ENCODE assay signal across 14 cellular contexts in the genomic region with DNA sequence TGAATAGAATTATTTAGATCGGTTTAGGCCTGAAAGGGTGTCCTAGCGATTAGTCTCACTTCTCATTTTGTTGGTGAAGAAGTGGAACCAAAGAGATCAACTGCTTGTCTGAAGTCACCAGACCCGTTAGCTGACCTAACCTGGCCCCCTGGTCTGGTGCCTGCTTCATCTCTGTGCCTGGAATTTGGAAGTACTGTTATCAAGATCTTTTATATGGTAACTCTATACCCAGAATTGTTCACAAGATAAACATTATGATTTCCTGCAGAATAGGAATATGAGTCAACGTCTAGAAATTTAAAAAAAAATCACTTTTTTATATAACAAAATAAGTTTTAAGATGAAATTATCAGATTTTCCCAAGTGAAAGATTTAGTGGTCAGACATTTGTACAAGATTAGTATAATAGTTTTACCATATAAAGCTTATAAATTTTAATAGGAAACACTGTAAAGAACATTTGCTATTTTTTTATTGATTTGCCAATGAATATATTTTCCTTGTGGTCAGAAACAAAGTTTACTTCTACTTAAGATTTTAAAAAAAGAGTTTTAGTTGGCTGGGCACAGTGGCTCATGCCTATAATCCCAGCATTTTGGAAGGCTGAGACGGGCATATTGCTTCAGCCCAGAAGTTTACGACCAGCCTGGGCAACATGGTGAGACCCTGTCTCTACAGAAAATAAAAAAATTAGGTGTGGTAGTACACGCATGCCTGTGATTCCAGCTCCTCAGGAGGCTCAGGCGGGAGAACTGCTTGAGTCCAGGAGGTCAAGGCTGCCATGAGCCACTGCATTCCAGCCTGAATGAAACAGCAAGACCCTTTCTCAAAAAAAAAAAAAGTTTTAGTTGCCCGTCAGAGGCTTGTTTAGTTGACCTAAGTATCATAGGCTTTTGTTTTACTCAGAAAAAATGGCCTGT. TPM values are rescaled to one million over a fixed set of nuclear protein-coding genes. Genes with fewer than 3 reads are reported as not detected.
A peak's percentile ranks its signal among the peaks of the same experiment; 100 is the strongest.
DNase-seq lines count a peak whose midpoint lies in the region; ATAC-seq, FAIRE-seq and TF ChIP-seq lines count a peak whose summit lies in the region.
"Had no signal": no experiment of that assay in that cellular context is flagged by ENCODE, and none has a peak within 500 bp of the region (broad histone marks: within the 10 kb centered on the region; RNA-seq: fewer than 3 reads in every experiment).

No MANE protein-coding gene starts in this region.

- H3K9me3 Mint-ChIP-seq in CD4-positive, alpha-beta T cell: no peaks in the 10 kb centered on the region
- H3K9me3 Mint-ChIP-seq: neural crest cell; T-helper 1 cell treated with Interleukin-12 subunit alpha and Interleukin-12 subunit beta and Interleukin-4 antibody, amounts not matched to agents 30 μg/mL and 1 μg/mL, for 36 hours had no signal

- no peaks in the 10 kb centered on the region for H3F3A ChIP-seq in PC-3 (ENCODE audit: low read length, unreplicated experiment)
- H3F3A ChIP-seq in smooth muscle cell (ENCODE audit: low read depth): no peaks in the 10 kb centered on the region

- H3K9ac ChIP-seq in PC-3 (ENCODE audit: low read length) (no peak overlapping the region), endothelial cell of umbilical vein (replicated peaks; ENCODE audit: extremely low read depth, insufficient read depth, low read length) (peak overlapping the region; percentile 82), smooth muscle cell (ENCODE audit: low read depth) (no peak overlapping the region)

- WGBS in smooth muscle cell (ENCODE audit: low lambda C conversion rate): 77% methylated on average over 9 of the region's 9 CpGs
- 75 to 88% methylated on average over 9 of the region's 9 CpGs for WGBS in upper lobe of left lung, 2 donors

- H2AFZ ChIP-seq in PC-3 (ENCODE audit: low read length) (no peak overlapping the region), endothelial cell of umbilical vein (ENCODE audit: low read depth, low read length) (peak overlapping the region; percentile 37), smooth muscle cell (ENCODE audit: low read depth) (no peak overlapping the region)

- H3K36me3 ChIP-seq in PC-3 (ENCODE audit: low read depth, low read length): no peaks in the 10 kb centered on the region
- peaks cover 0 to 5% of the 10 kb centered on the region in 2 experiments for H3K36me3 ChIP-seq in endothelial cell of umbilical vein (ENCODE audit: control insufficient read depth in 2 of 2, extremely low read depth in 1 of 2, insufficient read depth in 2 of 2, low read length in 2 of 2)
- H3K36me3 ChIP-seq in smooth muscle cell (ENCODE audit: low read depth): no peaks in the 10 kb centered on the region
- peaks cover 0 to 31% (median 9%) of the 10 kb centered on the region in 4 donors for H3K36me3 ChIP-seq in upper lobe of left lung

- H4K20me1 ChIP-seq in PC-3 (ENCODE audit: low read length) (no peaks in the 10 kb centered on the region; the same call in 1 of the 2 replicates), endothelial cell of umbilical vein (replicated peaks; ENCODE audit: control insufficient read depth, extremely low read depth, insufficient read depth, low read length) (no peaks in the 10 kb centered on the region), smooth muscle cell (ENCODE audit: low read depth) (no peaks in the 10 kb centered on the region)

- CTCF ChIA-PET in PC-3 (lab: Charles Lee) (no interaction called here), endothelial cell of umbilical vein (lab: Charles Lee) (interaction anchor here (0.8 to 1.7 kb wide), 3 partner anchors 15 to 239 kb away, joined by 3 to 5 read pairs (median 5); no protein-coding TSS in a partner anchor)
- CTCF ChIA-PET in CD4-positive, alpha-beta T cell (lab: Charles Lee): no interaction called here

- no peaks in the 10 kb centered on the region for H3K27me3 Mint-ChIP-seq in CD4-positive, alpha-beta T cell

- ATAC-seq in GM18511 (IDR thresholded peaks at IDR 0.05; ENCODE audit: unreplicated experiment) (peak; percentile 53), PC-3 (peak; percentile 96), upper lobe of left lung (ENCODE audit: low FRiP score in 2 of 2) (no peak), sciatic nerve (no peak)
- ATAC-seq in CD4-positive, alpha-beta T cell (ENCODE audit: poor library complexity): no peak

- TF ChIP-seq POLR2A in endothelial cell of umbilical vein (IDR thresholded peaks at IDR 0.05; ENCODE audit: low read depth, low read length): no peak
- TF ChIP-seq POLR2A in upper lobe of left lung (IDR thresholded peaks at IDR 0.05): no peak

- no peak overlapping the region for H3K4me3 ChIP-seq in PC-3 (ENCODE audit: low read length)
- H3K4me3 ChIP-seq in endothelial cell of umbilical vein (replicated peaks in 1 of 3; ENCODE audit: insufficient read depth in 1 of 3, low read depth in 1 of 3, low read length in 3 of 3): no peak overlapping the region
- H3K4me3 ChIP-seq in smooth muscle cell: no peak overlapping the region
- H3K4me3 ChIP-seq in upper lobe of left lung: no peak overlapping the region

- no peak overlapping the region for H3K27ac Mint-ChIP-seq in CD4-positive, alpha-beta T cell
- H3K27ac Mint-ChIP-seq: T-helper 1 cell treated with Interleukin-12 subunit alpha and Interleukin-12 subunit beta and Interleukin-4 antibody, amounts not matched to agents 30 μg/mL and 1 μg/mL, for 36 hours had no signal

- FAIRE-seq in endothelial cell of umbilical vein (lab: Jason Lieb, UNC): peak; percentile 52

- DNase-seq in PC-3 (peak; percentile 52), endothelial cell of umbilical vein (ENCODE audit: low read depth, low spot score) (peak; percentile 92), smooth muscle cell (lab: John Stamatoyannopoulos, UW; ENCODE audit: unreplicated experiment) (no peak), upper lobe of left lung (no peak), activated gamma-delta T cell treated with Interleukin-2 at 50 U/mL for 16 hours (no peak), sciatic nerve (ENCODE audit: low spot score) (no peak)
- no peak for DNase-seq in CD4-positive, alpha-beta T cell
- DNase-seq: DND-41, islet precursor cell, NCI-H1092 treated with DMSO at 0.1 percent for 48 hours, substantia nigra had no signal

- no peaks in the 10 kb centered on the region for H3K9me2 ChIP-seq in PC-3 (replicated peaks; ENCODE audit: low read length)

- no peaks in the 10 kb centered on the region for H3K9me3 ChIP-seq in PC-3 (ENCODE audit: low read length)
- H3K9me3 ChIP-seq in endothelial cell of umbilical vein (replicated peaks; ENCODE audit: control insufficient read depth, insufficient read depth, low read length): no peaks in the 10 kb centered on the region
- no peaks in the 10 kb centered on the region for H3K9me3 ChIP-seq in smooth muscle cell (replicated peaks; ENCODE audit: low read depth)
- H3K9me3 ChIP-seq in upper lobe of left lung: no peaks in the 10 kb centered on the region
- H3K9me3 ChIP-seq in CD4-positive, alpha-beta T cell (ENCODE audit: control insufficient read depth, low read length): no peaks in the 10 kb centered on the region

- no peak for TF ChIP-seq EP300 in upper lobe of left lung (IDR thresholded peaks at IDR 0.05)

- peak overlapping the region; percentile 33; the same call in 1 of the 2 replicates for H3K27ac ChIP-seq in PC-3 (ENCODE audit: low read length)
- H3K27ac ChIP-seq in endothelial cell of umbilical vein (ENCODE audit: insufficient read depth, low read depth, low read length): peak overlapping the region; percentile 100
- H3K27ac ChIP-seq in smooth muscle cell (ENCODE audit: low read depth): peak overlapping the region; percentile 44
- no peak overlapping the region for H3K27ac ChIP-seq in upper lobe of left lung
- no peak overlapping the region for H3K27ac ChIP-seq in CD4-positive, alpha-beta T cell (ENCODE audit: low read depth, low read length)

- H3K4me1 Mint-ChIP-seq in CD4-positive, alpha-beta T cell (ENCODE audit: low read depth): no peaks in the 10 kb centered on the region
- H3K4me1 Mint-ChIP-seq: neural crest cell had no signal

- dilution Hi-C loops in endothelial cell of umbilical vein (cut with MboI; ENCODE audit: extremely low pct_ligation_motif_present, low sequenced_read_pairs): no loop called here

- peaks cover 20% of the 10 kb centered on the region for H3K36me3 Mint-ChIP-seq in CD4-positive, alpha-beta T cell (ENCODE audit: low read depth)

- TF ChIP-seq CTCF in PC-3 (conservative IDR thresholded peaks at IDR 0.05; ENCODE audit: low read depth, low read length): no peak
- TF ChIP-seq CTCF in endothelial cell of umbilical vein (IDR thresholded peaks at IDR 0.05; ENCODE audit: extremely low read depth in 1 of 2, insufficient read depth in 1 of 2, low read depth in 1 of 2, low read length in 2 of 2): no peak
- TF ChIP-seq CTCF in smooth muscle cell (IDR thresholded peaks at IDR 0.05; ENCODE audit: borderline replicate concordance, insufficient read depth, poor library complexity, severe bottlenecking): no peak
- no peak for TF ChIP-seq CTCF in upper lobe of left lung (IDR thresholded peaks at IDR 0.05)
- TF ChIP-seq CTCF in CD4-positive, alpha-beta T cell (IDR thresholded peaks at IDR 0.05): no peak

- H3K27me3 ChIP-seq in PC-3 (ENCODE audit: low read length) (no peaks in the 10 kb centered on the region), endothelial cell of umbilical vein (ENCODE audit: control insufficient read depth in 2 of 2, insufficient read depth in 2 of 2, low read length in 2 of 2) (no peaks in the 10 kb centered on the region), smooth muscle cell (ENCODE audit: low read depth) (no peaks in the 10 kb centered on the region), upper lobe of left lung (no peaks in the 10 kb centered on the region)
- no peaks in the 10 kb centered on the region for H3K27me3 ChIP-seq in CD4-positive, alpha-beta T cell (ENCODE audit: control insufficient read depth, insufficient read depth, low read length)

- H3K4me3 Mint-ChIP-seq in CD4-positive, alpha-beta T cell: no peak overlapping the region
- H3K4me3 Mint-ChIP-seq: neural crest cell; T-helper 1 cell treated with Interleukin-12 subunit alpha and Interleukin-12 subunit beta and Interleukin-4 antibody, amounts not matched to agents 30 μg/mL and 1 μg/mL, for 36 hours had no signal

- intact Hi-C loops in PC-3 (cut with micrococcal nuclease): loop anchor here (1.0 kb wide), 1 partner anchor 52 kb away; no protein-coding TSS in a partner anchor
- intact Hi-C loops in endothelial cell of umbilical vein (cut with micrococcal nuclease): loop anchor here (1.0 kb wide), 4 partner anchors 13 to 148 kb away; a partner anchor contains a TSS
- intact Hi-C loops in CD4-positive, alpha-beta T cell (cut with DNase I, micrococcal nuclease): no loop called here
- intact Hi-C loops in sciatic nerve (cut with DNase I): no loop called here

- POLR2A ChIA-PET in PC-3 (lab: Charles Lee; ENCODE audit: unreplicated experiment): no interaction called here
- POLR2A ChIA-PET in endothelial cell of umbilical vein (lab: Charles Lee): no interaction called here
- POLR2A ChIA-PET in CD4-positive, alpha-beta T cell (lab: Charles Lee): no interaction called here

- no peaks in the 10 kb centered on the region for H3K9me1 ChIP-seq in endothelial cell of umbilical vein (replicated peaks; ENCODE audit: control insufficient read depth, extremely low read depth, insufficient read depth, low read length)

- BruUV-seq in PC-3 (replicated peaks; lab: Mats Ljungman, UMichigan) (no TSS peak), endothelial cell of umbilical vein (replicated peaks; lab: Mats Ljungman, UMichigan) (TSS peak; percentile 76)

- H3K4me2 ChIP-seq in PC-3 (ENCODE audit: low read length) (peak overlapping the region; percentile 23; the same call in 1 of the 2 replicates), endothelial cell of umbilical vein (ENCODE audit: insufficient read depth, low read length) (peak overlapping the region; percentile 80), smooth muscle cell (no peak overlapping the region)

- H3K79me2 ChIP-seq in PC-3 (ENCODE audit: low read length) (no peaks in the 10 kb centered on the region), endothelial cell of umbilical vein (ENCODE audit: control insufficient read depth, insufficient read depth, low read length) (no peaks in the 10 kb centered on the region), smooth muscle cell (ENCODE audit: low read depth) (no peaks in the 10 kb centered on the region)

- H3K4me1 ChIP-seq in PC-3 (ENCODE audit: insufficient read depth, low read length): peaks cover 22% of the 10 kb centered on the region
- peaks cover 31% of the 10 kb centered on the region for H3K4me1 ChIP-seq in endothelial cell of umbilical vein (ENCODE audit: control insufficient read depth, extremely low read depth, insufficient read depth, low read length)
- peaks cover 6% of the 10 kb centered on the region for H3K4me1 ChIP-seq in smooth muscle cell (ENCODE audit: low read depth)
- no peaks in the 10 kb centered on the region for H3K4me1 ChIP-seq in upper lobe of left lung

RNA-seq across cellular contexts. Expression of a gene that starts 37.0 kb away (rescaled TPM):
- 0.40 and 0.44 TPM in 2 replicates for total RNA-seq in PC-3 (2014; rRNA removed)
- 0.32 and 0.53 TPM in 2 replicates for total RNA-seq in endothelial cell of umbilical vein
- polyA plus RNA-seq in endothelial cell of umbilical vein: 0.16 and 0.18 TPM in 2 replicates
- 0.16 and 0.23 TPM in 2 replicates for polyA plus RNA-seq in endothelial cell of umbilical vein (2011; cell fraction: cytosol; rRNA removed)
- polyA plus RNA-seq in endothelial cell of umbilical vein (2011; cell fraction: nucleus; rRNA removed): 0.91 and 1.0 TPM in 2 replicates
- polyA plus RNA-seq in endothelial cell of umbilical vein (2012): 0.50 and 0.71 TPM in 2 replicates
- 0.28 and 1.2 TPM in 2 replicates for polyA minus RNA-seq in endothelial cell of umbilical vein
- polyA minus RNA-seq in endothelial cell of umbilical vein (2011; cell fraction: cytosol; rRNA and poly(A)+ RNA removed): 0.20 TPM
- polyA minus RNA-seq in endothelial cell of umbilical vein (2011; cell fraction: nucleus; rRNA and poly(A)+ RNA removed): 2.3 and 3.8 TPM in 2 replicates
- 1.4 and 2.4 TPM in 2 replicates for total RNA-seq in smooth muscle cell
- polyA plus RNA-seq in smooth muscle cell: 0.48 and 1.3 TPM in 2 replicates
- 1 to 10 TPM in 4 of 6 donors, under 1 TPM in 2; 0.40 to 4.7 (median 1.3) TPM for total RNA-seq in upper lobe of left lung
- total RNA-seq in CD4-positive, alpha-beta T cell: 1 to 10 TPM; 2.7 to 3.1 TPM
- 4.9 TPM for total RNA-seq in sciatic nerve

RNA-seq across cellular contexts. Expression of a gene that starts 37.9 kb away (rescaled TPM):
- 11.2 and 18.7 TPM in 2 replicates for total RNA-seq in PC-3 (2014; rRNA removed)
- 4.0 and 4.2 TPM in 2 replicates for total RNA-seq in endothelial cell of umbilical vein
- 4.2 and 5.8 TPM in 2 replicates for polyA plus RNA-seq in endothelial cell of umbilical vein
- 4.8 and 6.4 TPM in 2 replicates for polyA plus RNA-seq in endothelial cell of umbilical vein (2011; cell fraction: cytosol; rRNA removed)
- polyA plus RNA-seq in endothelial cell of umbilical vein (2011; cell fraction: nucleus; rRNA removed): 13.3 and 14.2 TPM in 2 replicates
- polyA plus RNA-seq in endothelial cell of umbilical vein (2012): 3.4 and 3.5 TPM in 2 replicates
- 3.0 and 5.5 TPM in 2 replicates for polyA minus RNA-seq in endothelial cell of umbilical vein
- 6.9 TPM for polyA minus RNA-seq in endothelial cell of umbilical vein (2011; cell fraction: cytosol; rRNA and poly(A)+ RNA removed)
- polyA minus RNA-seq in endothelial cell of umbilical vein (2011; cell fraction: nucleus; rRNA and poly(A)+ RNA removed): 15.2 and 19.3 TPM in 2 replicates
- total RNA-seq in smooth muscle cell: 10.4 and 17.9 TPM in 2 replicates
- polyA plus RNA-seq in smooth muscle cell: 15.5 and 19.8 TPM in 2 replicates
- 10 to 100 TPM in 3 of 6 donors, 1 to 10 TPM in 3; 4.4 to 17.4 (median 10.4) TPM for total RNA-seq in upper lobe of left lung
- total RNA-seq in CD4-positive, alpha-beta T cell: 10 to 100 TPM; 10.3 to 11.6 TPM
- 25.1 TPM for total RNA-seq in sciatic nerve

Comparison
In these comparisons a context has a peak if more than half of its experiments do, and no peak if none do; other contexts are left out.
1. ATAC-seq: peak in GM18511 (single experiment) and PC-3 (single experiment); none in upper lobe of left lung (0 of 2), CD4-positive, alpha-beta T cell (single experiment) and sciatic nerve (single experiment).
2. DNase-seq: peak in PC-3 (single experiment) and endothelial cell of umbilical vein (single experiment); none in smooth muscle cell (single experiment), upper lobe of left lung (0 of 2), activated gamma-delta T cell treated with Interleukin-2 at 50 U/mL for 16 hours (single experiment), CD4-positive, alpha-beta T cell (0 of 10) and sciatic nerve (single experiment).
3. H3K27ac ChIP-seq: peak in PC-3 (single experiment), endothelial cell of umbilical vein (single experiment) and smooth muscle cell (single experiment); none in upper lobe of left lung (0 of 4) and CD4-positive, alpha-beta T cell (single experiment).
4. intact Hi-C loops: an anchor here in PC-3 (1.0 kb wide) and endothelial cell of umbilical vein (1.0 kb wide); none called in CD4-positive, alpha-beta T cell and sciatic nerve.